Comparison of ENCODE assay signal across 8 cellular contexts in the genomic region with DNA sequence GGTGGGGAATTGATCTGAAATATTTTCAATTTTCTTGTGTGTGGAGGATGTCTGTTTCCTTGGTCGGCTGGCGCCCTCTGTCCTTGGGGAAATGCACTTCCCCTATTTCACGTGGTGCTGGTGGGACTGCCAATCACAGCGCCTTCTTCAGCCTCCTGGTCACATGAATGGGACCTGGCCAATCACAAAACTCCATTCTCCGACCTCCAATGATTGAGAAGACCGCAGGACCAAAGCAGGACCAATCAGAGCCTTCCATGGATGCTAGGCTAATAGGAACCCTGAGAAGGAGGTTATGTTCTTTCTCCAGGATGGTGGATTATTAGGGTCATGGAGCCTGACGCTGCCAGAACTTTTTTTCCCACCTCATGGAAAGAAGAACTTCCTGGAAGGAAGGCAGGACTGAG.
A peak's percentile ranks its signal among the peaks of the same experiment; 100 is the strongest.
DNase-seq lines count a peak whose midpoint lies in the region; TF ChIP-seq lines count a peak whose summit lies in the region.

No MANE protein-coding gene starts in this region.

- H3K27ac ChIP-seq in SK-N-MC = no peak overlapping the region

- DNase-seq in COLO668 (lab: John Stamatoyannopoulos, UW; ENCODE audit: unreplicated experiment) (peak; percentile 48), HFF-Myc (ENCODE audit: extremely low read depth, low read depth) (no peak), SK-N-MC (ENCODE audit: low read depth, low spot score) (no peak), iris pigment epithelial cell (ENCODE audit: low read depth) (peak; percentile 54), nucleus accumbens (lab: John Stamatoyannopoulos, UW) (no peak), anterior cingulate cortex (lab: John Stamatoyannopoulos, UW) (no peak), cortex of kidney (lab: John Stamatoyannopoulos, UW) (no peak), NCI-H1694 treated with DMSO at 0.1 percent for 48 hours (lab: John Stamatoyannopoulos, UW) (no peak)

- H3K4me3 ChIP-seq in HFF-Myc (replicated peaks; ENCODE audit: low read depth, low read length) = no peak overlapping the region
- peak overlapping the region; percentile 73 for H3K4me3 ChIP-seq in SK-N-MC

- peak; percentile 31 for TF ChIP-seq CTCF in HFF-Myc (IDR thresholded peaks at IDR 0.05; ENCODE audit: low read depth, low read length, missing control alignments)

- H3K36me3 ChIP-seq in SK-N-MC (ENCODE audit: insufficient read depth, low read length) = no peaks in the 10 kb centered on the region

- no peaks in the 10 kb centered on the region for H3K9me3 ChIP-seq in SK-N-MC (ENCODE audit: low read depth, low read length)

- H3K9ac ChIP-seq in SK-N-MC (ENCODE audit: insufficient read length) = no peak overlapping the region

Comparison
In these comparisons a context has a peak if more than half of its experiments do, and no peak if none do; other contexts are left out.
1. DNase-seq: peak in COLO668 (single experiment) and iris pigment epithelial cell (single experiment); none in HFF-Myc (single experiment), SK-N-MC (single experiment), nucleus accumbens (0 of 56), anterior cingulate cortex (0 of 58), cortex of kidney (single experiment) and NCI-H1694 treated with DMSO at 0.1 percent for 48 hours (single experiment).